In the genomic region with DNA sequence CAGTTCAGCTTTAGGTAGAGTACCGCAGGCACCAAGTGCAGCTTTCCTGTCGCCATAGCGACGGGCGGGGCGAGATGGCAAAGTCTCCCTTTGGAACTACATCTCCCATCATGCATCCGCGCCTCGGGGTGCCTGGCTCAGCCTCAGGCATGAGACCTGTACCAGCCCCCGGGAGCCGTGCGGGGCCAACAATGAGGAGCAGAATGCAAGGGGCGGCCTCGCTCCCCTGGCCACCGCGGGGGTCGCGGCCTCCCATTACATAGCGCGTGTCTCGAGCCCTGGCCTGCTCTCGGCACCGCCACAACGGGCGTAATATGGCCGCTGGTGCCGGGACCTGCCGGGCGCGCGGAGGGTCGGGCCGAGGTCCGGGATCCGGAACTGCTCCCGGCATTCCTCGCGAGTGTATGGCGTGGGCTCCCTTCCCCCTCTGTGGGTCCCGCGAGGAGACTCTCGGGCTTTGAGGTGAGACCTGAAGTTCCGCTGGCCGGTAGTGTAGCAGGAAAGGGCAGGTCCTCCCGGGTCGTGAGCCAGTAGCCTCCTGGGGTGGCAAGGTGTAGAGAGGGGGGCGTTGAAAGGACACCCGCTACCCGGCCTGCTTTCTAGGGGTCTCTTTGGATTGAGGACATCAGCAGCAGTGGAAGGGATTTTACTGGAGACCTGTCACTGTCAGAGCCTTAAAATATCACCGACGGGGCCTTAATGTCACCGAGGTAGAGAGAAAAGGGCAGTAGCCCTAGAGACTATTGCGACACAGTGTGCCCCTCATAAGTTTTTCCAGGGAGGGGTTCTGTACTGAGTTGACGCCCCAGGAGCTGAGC, we compare ENCODE assay signal across 8 cellular contexts. TPM values are rescaled to one million over a fixed set of nuclear protein-coding genes. Genes with fewer than 3 reads are reported as not detected.
DNase-seq lines count a peak whose midpoint lies in the region; ATAC-seq, FAIRE-seq and TF ChIP-seq lines count a peak whose summit lies in the region.

THTPA (plus strand) TSS at position 390 of the 818 bp plus-strand sequence. CDS start 487 bp downstream, outside the sequence.

- H3K27me3 ChIP-seq in HUES64 (ENCODE audit: insufficient read depth, low read length) (no peaks in the 10 kb centered on the region), OCI-LY3 (ENCODE audit: low read depth, low read length) (no peaks in the 10 kb centered on the region)

- peak within 1 kb of the TSS; percentile 88 for H3K4me3 ChIP-seq in HUES64 (ENCODE audit: low read length)
- H3K4me3 ChIP-seq in OCI-LY3 (ENCODE audit: low read length), result peak within 1 kb of the TSS; percentile 97

- peak within 1 kb of the TSS; percentile 70 for H2AFZ ChIP-seq in OCI-LY3 (ENCODE audit: low read depth, low read length)

- peak within 1 kb of the TSS; percentile 88 for H3K27ac ChIP-seq in HUES64 (ENCODE audit: low read depth, low read length)
- peak within 1 kb of the TSS; percentile 67 for H3K27ac ChIP-seq in OCI-LY3 (ENCODE audit: low read length)

- peak within 1 kb of the TSS; percentile 99 for H3K4me2 ChIP-seq in OCI-LY3 (ENCODE audit: low read length)

- no peak for TF ChIP-seq CTCF in D721Med (IDR thresholded peaks at IDR 0.05; ENCODE audit: insufficient read depth, missing control alignments)
- no peak for TF ChIP-seq CTCF in OCI-LY3 (IDR thresholded peaks at IDR 0.05; ENCODE audit: low read depth, low read length)

- 2% methylated on average over 54 of the region's 54 CpGs for WGBS in HUES64

- H3K36me3 ChIP-seq in HUES64 (ENCODE audit: insufficient read depth, low read length), result peaks cover 32% of the 10 kb centered on the region
- H3K36me3 ChIP-seq in OCI-LY3 (replicated peaks; ENCODE audit: low read depth, low read length), result peaks cover 24% of the 10 kb centered on the region

- H3K4me1 ChIP-seq in HUES64 (ENCODE audit: insufficient read depth, low read length) (peaks cover 13% of the 10 kb centered on the region), OCI-LY3 (ENCODE audit: low read length) (peaks cover 20% of the 10 kb centered on the region)

- FAIRE-seq in D721Med (lab: Jason Lieb, UNC), result no peak

- H3K79me2 ChIP-seq in OCI-LY3 (ENCODE audit: low read length), result peaks cover 29% of the 10 kb centered on the region

- peak; percentile 79 for ATAC-seq in GM21515 (IDR thresholded peaks at IDR 0.05; ENCODE audit: unreplicated experiment)

- no peaks in the 10 kb centered on the region for H3K9me3 ChIP-seq in HUES64 (ENCODE audit: insufficient read depth, low read depth, low read length)
- H3K9me3 ChIP-seq in OCI-LY3 (ENCODE audit: insufficient read depth, low read length), result no peaks in the 10 kb centered on the region

- H3K9ac ChIP-seq in HUES64 (ENCODE audit: low read depth, low read length) (peak within 1 kb of the TSS; percentile 92), OCI-LY3 (ENCODE audit: low read length) (peak within 1 kb of the TSS; percentile 91)

- DNase-seq in D721Med (ENCODE audit: insufficient read length, low spot score), result peak; percentile 95
- peak; percentile 95 for DNase-seq in activated CD8-positive, alpha-beta memory T cell treated with anti-CD3 and anti-CD28 coated beads, Interleukin-2, amount 50 U/mL, for 48 hours
- peak; percentile 93 for DNase-seq in epidermal melanocyte (ENCODE audit: insufficient read length, low spot score)
- DNase-seq in mucosa of gallbladder (ENCODE audit: low spot score), result peak; percentile 93
- DNase-seq in stimulated activated CD8-positive, alpha-beta memory T cell treated with anti-CD3 and anti-CD28 coated beads, Interleukin-4, amount 100 ng/mL, for 24 hours (ENCODE audit: low read depth), result peak; percentile 89

- no peaks in the 10 kb centered on the region for H4K20me1 ChIP-seq in OCI-LY3 (ENCODE audit: insufficient read depth, low read length)

RNA-seq across cellular contexts. Expression of gene THTPA, which starts in this region (rescaled TPM):
- polyA plus RNA-seq in HUES64 (2013, experiment 1 of 2), result 13.6 TPM
- 17.4 TPM for polyA plus RNA-seq in HUES64 (2013, experiment 2 of 2)
- total RNA-seq in mucosa of gallbladder, result 29.1 TPM

Comparison
In these comparisons a context has a peak if more than half of its experiments do, and no peak if none do; other contexts are left out.
1. Peak in every context shown above with its lines: DNase-seq, ATAC-seq, H3K4me3 ChIP-seq and H3K27ac ChIP-seq.